ENCODE assay signal across 37 cellular contexts in genomic region chr18:51385270-51385669, GRCh38.
"Had no signal": no experiment of that assay in that cellular context is flagged by ENCODE, and none has a peak within 500 bp of the region (broad histone marks: within the 10 kb centered on the region; RNA-seq: fewer than 3 reads in every experiment).

No MANE protein-coding gene starts in this region.

- H3K4me1 ChIP-seq: adrenal gland, ascending aorta had no signal

- H3K36me3 ChIP-seq: adrenal gland, ascending aorta, cardiac muscle cell had no signal

- H3K27me3 ChIP-seq: adrenal gland, ascending aorta, cardiac muscle cell had no signal

- H3K27me3 Mint-ChIP-seq: activated naive CD8-positive, alpha-beta T cell treated with anti-CD3 and anti-CD28 coated beads for 36 hours; activated T-helper 17 cell treated with anti-CD3 and anti-CD28 coated beads, Interleukin-2, amount 50 U/mL, for 72 hours had no signal

- DNase-seq: activated CD4-positive, alpha-beta memory T cell treated with anti-CD3 and anti-CD28 coated beads, Interleukin-2, amount 10 ng/mL, durations not matched to agents 7 days and 5 days; activated CD4-positive, alpha-beta T cell treated with anti-CD3 and anti-CD28 coated beads for 1 hour; activated CD4-positive, alpha-beta T cell treated with anti-CD3 and anti-CD28 coated beads for 36 hours; activated CD4-positive, alpha-beta T cell treated with anti-CD3 and anti-CD28 coated beads for 48 hours; activated CD4-positive, alpha-beta T cell treated with anti-CD3 and anti-CD28 coated beads, Interleukin-2, amount 10 ng/mL, durations not matched to agents 7 days and 5 days; activated CD4-positive, alpha-beta T cell treated with anti-CD3 and anti-CD28 coated beads, Interleukin-2, amount 50 U/mL, for 48 hours; activated CD4-positive, CD25-positive, alpha-beta regulatory T cell; activated CD8-positive, alpha-beta memory T cell treated with anti-CD3 and anti-CD28 coated beads, Interleukin-2, amount 50 U/mL, for 4 hours; activated effector memory CD4-positive, alpha-beta T cell treated with anti-CD3 and anti-CD28 coated beads, Interleukin-2, amount 50 U/mL, for 16 hours; activated gamma-delta T cell treated with Interleukin-2 at 50 U/mL for 16 hours; activated naive CD4-positive, alpha-beta T cell; activated naive CD4-positive, alpha-beta T cell treated with anti-CD3 and anti-CD28 coated beads for 36 hours; activated naive CD4-positive, alpha-beta T cell treated with anti-CD3 and anti-CD28 coated beads, Interleukin-2, amount 50 U/mL, for 16 hours; activated naive CD8-positive, alpha-beta T cell treated with anti-CD3 and anti-CD28 coated beads for 36 hours; activated T-cell treated with anti-CD3 and anti-CD28 coated beads for 4 hours; activated T-cell treated with anti-CD3 and anti-CD28 coated beads, Interleukin-2, amount 50 U/mL, for 1 hour; activated T-cell treated with anti-CD3 and anti-CD28 coated beads, Interleukin-2, amount 50 U/mL, for 4 hours; activated T-cell treated with anti-CD3 and anti-CD28 coated beads, Interleukin-2, amount 50 U/mL, for 72 hours; adrenal gland; amygdala; anterior cingulate cortex; cerebellar nuclear complex; T-helper 1 cell; T-helper 2 cell; T-helper 9 cell had no signal

- H3K36me3 Mint-ChIP-seq: activated naive CD4-positive, alpha-beta T cell treated with anti-CD3 and anti-CD28 coated beads, Interleukin-2, amount 50 U/mL, for 72 hours; activated naive CD8-positive, alpha-beta T cell treated with anti-CD3 and anti-CD28 coated beads for 36 hours; brain had no signal

- H3K27ac Mint-ChIP-seq: activated CD4-positive, alpha-beta memory T cell treated with anti-CD3 and anti-CD28 coated beads, Interleukin-2, amount 10 ng/mL, durations not matched to agents 7 days and 5 days; activated CD4-positive, alpha-beta T cell treated with anti-CD3 and anti-CD28 coated beads for 36 hours; activated CD4-positive, alpha-beta T cell treated with anti-CD3 and anti-CD28 coated beads, Interleukin-2, amount 10 ng/mL, durations not matched to agents 7 days and 5 days; activated naive CD4-positive, alpha-beta T cell treated with anti-CD3 and anti-CD28 coated beads for 36 hours; activated naive CD4-positive, alpha-beta T cell treated with anti-CD3 and anti-CD28 coated beads, Interleukin-2, amount 50 U/mL, for 72 hours; activated naive CD8-positive, alpha-beta T cell treated with anti-CD3 and anti-CD28 coated beads for 36 hours; activated T-cell treated with anti-CD3 and anti-CD28 coated beads, Interleukin-2, amount 50 U/mL, for 72 hours; activated T-helper 1 cell treated with anti-CD3 and anti-CD28 coated beads, Interleukin-12 subunit alpha, Interleukin-12 subunit beta, Interleukin-2, Interleukin-4 antibody, amounts not matched to agents 30 ng/mL and 10 ng/mL and 1 ng/mL, durations not matched to agents 14 hours and 24 hours and 36 hours; activated T-helper 17 cell treated with anti-CD3 and anti-CD28 coated beads, Interleukin-2, amount 50 U/mL, for 72 hours; brain; T-helper 1 cell treated with Interleukin-12 subunit alpha and Interleukin-12 subunit beta and Interleukin-4 antibody, amounts not matched to agents 30 μg/mL and 1 μg/mL, for 36 hours; T-helper 2 cell treated with Interferon-gamma antibody and Interleukin-4, amounts not matched to agents 5 μg/mL and 100 μg/mL, for 36 hours had no signal

- H3K4me3 Mint-ChIP-seq: activated CD4-positive, alpha-beta memory T cell treated with anti-CD3 and anti-CD28 coated beads, Interleukin-2, amount 10 ng/mL, durations not matched to agents 7 days and 5 days; activated CD4-positive, alpha-beta T cell treated with anti-CD3 and anti-CD28 coated beads for 36 hours; activated CD4-positive, alpha-beta T cell treated with anti-CD3 and anti-CD28 coated beads, Interleukin-2, amount 10 ng/mL, durations not matched to agents 7 days and 5 days; activated naive CD4-positive, alpha-beta T cell treated with anti-CD3 and anti-CD28 coated beads for 36 hours; activated naive CD8-positive, alpha-beta T cell treated with anti-CD3 and anti-CD28 coated beads for 36 hours; activated T-cell treated with anti-CD3 and anti-CD28 coated beads, Interleukin-2, amount 50 U/mL, for 4 hours; activated T-cell treated with anti-CD3 and anti-CD28 coated beads, Interleukin-2, amount 50 U/mL, for 72 hours; activated T-helper 1 cell treated with anti-CD3 and anti-CD28 coated beads, Interleukin-12 subunit alpha, Interleukin-12 subunit beta, Interleukin-2, Interleukin-4 antibody, amounts not matched to agents 30 ng/mL and 10 ng/mL and 1 ng/mL, durations not matched to agents 14 hours and 24 hours and 36 hours; activated T-helper 17 cell treated with anti-CD3 and anti-CD28 coated beads, Interleukin-2, amount 50 U/mL, for 72 hours; brain; central memory CD8-positive, alpha-beta T cell; T-helper 1 cell treated with Interleukin-12 subunit alpha and Interleukin-12 subunit beta and Interleukin-4 antibody, amounts not matched to agents 30 μg/mL and 1 μg/mL, for 36 hours; T-helper 2 cell treated with Interferon-gamma antibody and Interleukin-4, amounts not matched to agents 5 μg/mL and 100 μg/mL, for 36 hours; WTC11 had no signal

- H3K4me1 Mint-ChIP-seq: activated CD4-positive, alpha-beta memory T cell treated with anti-CD3 and anti-CD28 coated beads, Interleukin-2, amount 10 ng/mL, durations not matched to agents 7 days and 5 days; activated CD4-positive, alpha-beta T cell treated with anti-CD3 and anti-CD28 coated beads for 36 hours; activated CD4-positive, alpha-beta T cell treated with anti-CD3 and anti-CD28 coated beads, Interleukin-2, amount 10 ng/mL, durations not matched to agents 7 days and 5 days; activated naive CD8-positive, alpha-beta T cell treated with anti-CD3 and anti-CD28 coated beads for 36 hours; activated T-helper 17 cell treated with anti-CD3 and anti-CD28 coated beads, Interleukin-2, amount 50 U/mL, for 72 hours; brain; central memory CD8-positive, alpha-beta T cell had no signal

- H3K9me3 Mint-ChIP-seq: activated CD4-positive, alpha-beta memory T cell treated with anti-CD3 and anti-CD28 coated beads, Interleukin-2, amount 10 ng/mL, durations not matched to agents 7 days and 5 days; activated CD4-positive, alpha-beta T cell treated with anti-CD3 and anti-CD28 coated beads, Interleukin-2, amount 10 ng/mL, durations not matched to agents 7 days and 5 days; activated naive CD4-positive, alpha-beta T cell treated with anti-CD3 and anti-CD28 coated beads for 36 hours; activated naive CD4-positive, alpha-beta T cell treated with anti-CD3 and anti-CD28 coated beads, Interleukin-2, amount 50 U/mL, for 72 hours; activated naive CD8-positive, alpha-beta T cell treated with anti-CD3 and anti-CD28 coated beads for 36 hours; activated T-cell treated with anti-CD3 and anti-CD28 coated beads, Interleukin-2, amount 50 U/mL, for 4 hours; activated T-cell treated with anti-CD3 and anti-CD28 coated beads, Interleukin-2, amount 50 U/mL, for 72 hours; activated T-helper 1 cell treated with anti-CD3 and anti-CD28 coated beads, Interleukin-12 subunit alpha, Interleukin-12 subunit beta, Interleukin-2, Interleukin-4 antibody, amounts not matched to agents 30 ng/mL and 10 ng/mL and 1 ng/mL, durations not matched to agents 14 hours and 24 hours and 36 hours; activated T-helper 17 cell treated with anti-CD3 and anti-CD28 coated beads, Interleukin-2, amount 50 U/mL, for 72 hours; brain; central memory CD8-positive, alpha-beta T cell; T-helper 1 cell treated with Interleukin-12 subunit alpha and Interleukin-12 subunit beta and Interleukin-4 antibody, amounts not matched to agents 30 μg/mL and 1 μg/mL, for 36 hours; T-helper 2 cell treated with Interferon-gamma antibody and Interleukin-4, amounts not matched to agents 5 μg/mL and 100 μg/mL, for 36 hours had no signal

- H3K4me3 ChIP-seq: adrenal gland, ascending aorta, cardiac muscle cell had no signal

- H3K27ac ChIP-seq: adrenal gland, ascending aorta, cardiac muscle cell, VCaP had no signal

- ATAC-seq: activated CD4-positive, alpha-beta T cell treated with anti-CD3 and anti-CD28 coated beads for 36 hours; activated CD4-positive, CD25-positive, alpha-beta regulatory T cell treated with anti-CD3 and anti-CD28 coated beads, Interleukin-2, amount 50 U/mL, for 24 hours; activated naive CD4-positive, alpha-beta T cell treated with anti-CD3 and anti-CD28 coated beads, Interleukin-2, amount 50 U/mL, for 72 hours; activated T-cell treated with anti-CD3 and anti-CD28 coated beads, Interleukin-2, amount 50 U/mL, for 4 hours; activated T-cell treated with anti-CD3 and anti-CD28 coated beads, Interleukin-2, amount 50 U/mL, for 72 hours; activated T-helper 17 cell treated with anti-CD3 and anti-CD28 coated beads, Interleukin-2, amount 50 U/mL, for 72 hours had no signal
